ENCODE assay signal across 11 cellular contexts in the genomic region with DNA sequence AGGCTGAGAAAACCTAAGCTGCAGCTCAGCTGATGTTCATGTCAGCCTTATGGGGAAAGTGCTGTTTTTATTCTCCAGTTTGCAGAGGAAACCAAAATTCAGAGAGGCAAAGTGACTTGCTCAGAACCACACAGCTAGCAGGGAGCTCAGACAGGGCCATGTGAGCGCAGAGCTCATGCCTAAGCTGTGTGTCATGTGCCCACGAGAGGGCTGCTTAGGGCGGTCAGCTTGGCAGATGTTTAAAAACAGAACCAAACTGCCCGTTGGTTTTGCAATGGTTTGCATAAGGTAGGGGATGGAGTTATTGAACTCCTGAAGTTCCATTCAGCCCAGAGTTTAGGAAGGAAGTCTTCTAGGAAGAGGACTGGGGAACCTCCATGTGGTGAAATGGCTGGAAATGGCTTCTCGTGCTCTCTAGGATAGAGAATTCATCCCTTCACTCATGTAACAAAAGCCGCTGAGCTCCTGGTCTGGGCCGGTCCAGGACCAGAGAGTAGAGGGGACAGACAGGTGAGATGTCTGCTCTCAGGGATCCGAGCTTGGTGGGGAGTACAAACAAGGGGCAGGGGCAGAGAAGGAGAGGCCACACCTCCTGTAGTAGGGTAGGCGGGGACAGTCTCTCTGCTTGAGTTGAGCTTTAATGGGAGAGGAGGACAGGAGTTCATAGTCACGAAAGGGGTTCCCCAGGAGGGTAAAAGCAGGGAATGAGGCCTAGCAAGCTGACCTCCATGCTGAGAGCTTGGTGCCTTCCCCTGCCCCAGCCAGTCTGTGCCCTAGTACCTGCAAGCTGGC. TPM values are rescaled to one million over a fixed set of nuclear protein-coding genes. Genes with fewer than 3 reads are reported as not detected.
DNase-seq lines count a peak whose midpoint lies in the region; ATAC-seq and TF ChIP-seq lines count a peak whose summit lies in the region.
"Had no signal": no experiment of that assay in that cellular context is flagged by ENCODE, and none has a peak within 500 bp of the region (broad histone marks: within the 10 kb centered on the region; RNA-seq: fewer than 3 reads in every experiment).

No MANE protein-coding gene starts in this region.

- peaks cover 47 to 81% (median 71%) of the 10 kb centered on the region in 4 donors for H3K4me1 ChIP-seq in transverse colon
- H3K4me1 ChIP-seq in CD4-positive, alpha-beta memory T cell (ENCODE audit: insufficient read depth, low read length) = no peaks in the 10 kb centered on the region

- no peaks in the 10 kb centered on the region for H3K9me3 Mint-ChIP-seq in CD4-positive, alpha-beta memory T cell
- no peaks in the 10 kb centered on the region for H3K9me3 Mint-ChIP-seq in immature natural killer cell
- H3K9me3 Mint-ChIP-seq: memory B cell had no signal

- DNase-seq in NCI-H510A treated with DMSO at 0.1 percent for 48 hours (lab: John Stamatoyannopoulos, UW) = peak; percentile 26
- no peak for DNase-seq in NCI-H510A (lab: John Stamatoyannopoulos, UW)
- peak; percentile 34 for DNase-seq in astrocyte of the cerebellum (ENCODE audit: low read depth)
- peak; percentile 70 for DNase-seq in kidney epithelial cell (ENCODE audit: low read depth)
- DNase-seq in transverse colon = no peak
- DNase-seq in CD4-positive, alpha-beta memory T cell = no peak
- DNase-seq in immature natural killer cell = no peak
- DNase-seq: NCI-H2171 treated with DMSO at 0.1 percent for 48 hours had no signal

- peaks cover 0 to under 1% (median 0%) of the 10 kb centered on the region in 4 donors for H3K4me1 Mint-ChIP-seq in CD4-positive, alpha-beta memory T cell
- no peaks in the 10 kb centered on the region for H3K4me1 Mint-ChIP-seq in immature natural killer cell
- H3K4me1 Mint-ChIP-seq: memory B cell had no signal

- no peak for TF ChIP-seq POLR2A in transverse colon (IDR thresholded peaks at IDR 0.05)

- TF ChIP-seq CTCF in astrocyte of the cerebellum (IDR thresholded peaks at IDR 0.05; ENCODE audit: low read depth, low read length, missing control alignments) (no peak), kidney epithelial cell (IDR thresholded peaks at IDR 0.05; ENCODE audit: insufficient read depth, low read length, poor library complexity, severe bottlenecking) (no peak), transverse colon (IDR thresholded peaks at IDR 0.05) (no peak)

- no peak for ATAC-seq in HG03571 (IDR thresholded peaks at IDR 0.05; ENCODE audit: unreplicated experiment)

- H3K27me3 ChIP-seq in kidney epithelial cell (ENCODE audit: control insufficient read depth, insufficient read depth, low read length) (no peaks in the 10 kb centered on the region), transverse colon (no peaks in the 10 kb centered on the region)
- no peaks in the 10 kb centered on the region for H3K27me3 ChIP-seq in CD4-positive, alpha-beta memory T cell (ENCODE audit: insufficient read depth, low read length)
- H3K27me3 ChIP-seq: upper lobe of left lung had no signal

- CTCF ChIA-PET in CD4-positive, alpha-beta memory T cell (lab: Charles Lee; ENCODE audit: partially characterized antibody) = no interaction called here

- no peak for TF ChIP-seq EP300 in transverse colon (IDR thresholded peaks at IDR 0.05; ENCODE audit: low read depth)

- H3K9me3 ChIP-seq in transverse colon = no peaks in the 10 kb centered on the region
- H3K9me3 ChIP-seq in CD4-positive, alpha-beta memory T cell (ENCODE audit: control insufficient read depth in 1 of 2, low read length in 2 of 2) = no peaks in the 10 kb centered on the region
- H3K9me3 ChIP-seq: upper lobe of left lung had no signal

- H3K36me3 ChIP-seq in kidney epithelial cell (ENCODE audit: control insufficient read depth, insufficient read depth, low read length) (no peaks in the 10 kb centered on the region), transverse colon (peaks cover 0 to 7% (median 0%) of the 10 kb centered on the region in 4 donors)
- no peaks in the 10 kb centered on the region for H3K36me3 ChIP-seq in CD4-positive, alpha-beta memory T cell (ENCODE audit: insufficient read depth, low read length)
- H3K36me3 ChIP-seq: upper lobe of left lung had no signal

- no peak overlapping the region for H3K4me3 Mint-ChIP-seq in CD4-positive, alpha-beta memory T cell
- H3K4me3 Mint-ChIP-seq in immature natural killer cell = no peak overlapping the region
- H3K4me3 Mint-ChIP-seq: memory B cell had no signal

- WGBS in transverse colon (ENCODE audit: low coverage in 1 of 2), 2 donors = 56 to 65% methylated on average over 5 to 10 of the region's 10 CpGs

- in situ Hi-C loops in astrocyte of the cerebellum (cut with HindIII; ENCODE audit: low sequenced_read_pairs) = no loop called here
- in situ Hi-C loops in transverse colon (cut with MboI; ENCODE audit: low pct_ligation_motif_present in 1 of 4, low pct_unique_long_range_greater_than_20kb in 1 of 4, low sequenced_read_pairs in 3 of 4) = no loop called here

- POLR2A ChIA-PET in CD4-positive, alpha-beta memory T cell (lab: Charles Lee; ENCODE audit: partially characterized antibody) = no interaction called here

- peaks cover 5 to 7% of the 10 kb centered on the region in 2 donors for H3K27me3 Mint-ChIP-seq in CD4-positive, alpha-beta memory T cell
- H3K27me3 Mint-ChIP-seq in immature natural killer cell (ENCODE audit: low read depth in 3 of 3) = peaks cover 2 to 8% (median 5%) of the 10 kb centered on the region in 3 donors

- H3K27ac ChIP-seq in transverse colon = peak overlapping the region; percentile 87 to 97 (median 91)
- H3K27ac ChIP-seq in CD4-positive, alpha-beta memory T cell (ENCODE audit: low read depth, low read length) = no peak overlapping the region

- intact Hi-C loops in transverse colon (cut with DNase I; ENCODE audit: low total_unique reads) = loop anchor here (5.0 kb wide), 1 partner anchor 59 kb away; no protein-coding TSS in a partner anchor
- intact Hi-C loops in CD4-positive, alpha-beta memory T cell (cut with micrococcal nuclease) = no loop called here

- H3K4me3 ChIP-seq in astrocyte of the cerebellum (ENCODE audit: low read depth, low read length) (no peak overlapping the region), kidney epithelial cell (ENCODE audit: low read depth, low read length) (no peak overlapping the region), transverse colon (no peak overlapping the region)
- no peak overlapping the region for H3K4me3 ChIP-seq in CD4-positive, alpha-beta memory T cell (ENCODE audit: low read length in 2 of 2)
- H3K4me3 ChIP-seq: upper lobe of left lung had no signal

- no peak overlapping the region for H3K27ac Mint-ChIP-seq in CD4-positive, alpha-beta memory T cell
- H3K27ac Mint-ChIP-seq in immature natural killer cell = no peak overlapping the region
- H3K27ac Mint-ChIP-seq: memory B cell had no signal

- no peaks in the 10 kb centered on the region for H3K36me3 Mint-ChIP-seq in CD4-positive, alpha-beta memory T cell
- no peaks in the 10 kb centered on the region for H3K36me3 Mint-ChIP-seq in immature natural killer cell
- H3K36me3 Mint-ChIP-seq: memory B cell had no signal

RNA-seq across cellular contexts. Expression of a gene that starts 46.9 kb away (rescaled TPM):
- total RNA-seq in kidney epithelial cell = 23.5 and 29.5 TPM in 2 replicates
- 100 to 1,000 TPM; 115 to 326 (median 199) TPM for total RNA-seq in transverse colon
- under 1 TPM; 0.47 to 0.78 TPM for total RNA-seq in CD4-positive, alpha-beta memory T cell
- not detected for polyA plus RNA-seq in CD4-positive, alpha-beta memory T cell
- under 1 TPM in 2 of 3 donors, not detected in 1; 0.17 to 0.20 TPM for polyA plus RNA-seq in immature natural killer cell

Comparison
In these comparisons a context has a peak if more than half of its experiments do, and no peak if none do; other contexts are left out.
1. DNase-seq: peak in NCI-H510A treated with DMSO at 0.1 percent for 48 hours (single experiment), astrocyte of the cerebellum (single experiment) and kidney epithelial cell (single experiment); none in NCI-H510A (single experiment), transverse colon (single experiment), CD4-positive, alpha-beta memory T cell (0 of 5) and immature natural killer cell (0 of 3).
2. RNA of a gene that starts 46.9 kb away (total RNA-seq): 115 to 326 TPM in transverse colon and 23.5 to 29.5 TPM in kidney epithelial cell; 0.47 to 0.78 TPM in CD4-positive, alpha-beta memory T cell; every median in the first group is over 10 times any median in the second.